1 cellular context compared by ENCODE assay signal in genomic region chr5:72847989-72848473, GRCh38.
TF ChIP-seq lines count a peak whose summit lies in the region.

No MANE protein-coding gene starts in this region.

TF ChIP-seq in HepG2, 621 proteins besides CTCF, POLR2A, EP300 and RAD21 (continued from another document and continues in another):
- TF ChIP-seq RERE (CRISPR knock-in tag; IDR thresholded peaks at IDR 0.05; ENCODE audit: low read depth), result no peak; the same call in 1 of the 2 replicates
- TF ChIP-seq PRDM10 (CRISPR knock-in tag; IDR thresholded peaks at IDR 0.05; ENCODE audit: low read depth), result no peak
- no peak for TF ChIP-seq ZNF24 (IDR thresholded peaks at IDR 0.05)
- peak; percentile 49; the same call in 1 of the 2 replicates for TF ChIP-seq ZNF441 (CRISPR knock-in tag; IDR thresholded peaks at IDR 0.05; ENCODE audit: borderline replicate concordance)
- no peak for TF ChIP-seq ZNF337 (CRISPR knock-in tag; IDR thresholded peaks at IDR 0.05; ENCODE audit: borderline replicate concordance, low read depth)
- TF ChIP-seq ZNF264 (CRISPR knock-in tag; IDR thresholded peaks at IDR 0.05), result peak; percentile 69
- 0 out of 2 replicates have a peak, but pooled peaks have one; percentile 29 for TF ChIP-seq RNF2 (conservative IDR thresholded peaks at IDR 0.05; ENCODE audit: low read depth)
- TF ChIP-seq MLXIP (CRISPR knock-in tag; IDR thresholded peaks at IDR 0.05; ENCODE audit: borderline replicate concordance), result 0 out of 2 replicates have a peak, but pooled peaks have one; percentile 76
- peak; percentile 54 for TF ChIP-seq FOXO1 (CRISPR knock-in tag; IDR thresholded peaks at IDR 0.05)
- no peak for TF ChIP-seq MATR3 (CRISPR knock-in tag; IDR thresholded peaks at IDR 0.05)
- TF ChIP-seq HES4 (CRISPR knock-in tag; IDR thresholded peaks at IDR 0.05; ENCODE audit: borderline replicate concordance), result peak; percentile 76
- TF ChIP-seq PLRG1 (conservative IDR thresholded peaks at IDR 0.05), result no peak
- no peak for TF ChIP-seq ATF7 (IDR thresholded peaks at IDR 0.05)
- no peak for TF ChIP-seq ATF7 (CRISPR knock-in tag; IDR thresholded peaks at IDR 0.05)
- peak; percentile 93 for TF ChIP-seq ASH2L (IDR thresholded peaks at IDR 0.05; ENCODE audit: insufficient read length, low read depth, low read length)
- peak; percentile 53 for TF ChIP-seq TBL1XR1 (IDR thresholded peaks at IDR 0.05; ENCODE audit: borderline replicate concordance, low read length, partially characterized antibody)
- TF ChIP-seq CEBPB (IDR thresholded peaks at IDR 0.05; ENCODE audit: borderline replicate concordance, low read depth, low read length), result peak; percentile 40; the same call in 1 of the 2 replicates
- TF ChIP-seq TEF (CRISPR knock-in tag; IDR thresholded peaks at IDR 0.05), result no peak
- TF ChIP-seq NKX3-1 (CRISPR knock-in tag; IDR thresholded peaks at IDR 0.05), result peak; percentile 91
- TF ChIP-seq CBFB (CRISPR knock-in tag; IDR thresholded peaks at IDR 0.05), result no peak
- no peak for TF ChIP-seq RNF219 (CRISPR knock-in tag; IDR thresholded peaks at IDR 0.05)
- TF ChIP-seq ZNF557 (CRISPR knock-in tag; IDR thresholded peaks at IDR 0.05), result 0 out of 2 replicates have a peak, but pooled peaks have one; percentile 36
- TF ChIP-seq MXD3 (CRISPR knock-in tag; IDR thresholded peaks at IDR 0.05), result peak; percentile 76; the same call in 1 of the 2 replicates
- TF ChIP-seq ZNF691 (CRISPR knock-in tag; IDR thresholded peaks at IDR 0.05; ENCODE audit: borderline replicate concordance, low read depth), result peak; percentile 36; the same call in 1 of the 2 replicates
- TF ChIP-seq TAF15 (IDR thresholded peaks at IDR 0.05; ENCODE audit: low read depth, low read length, poor library complexity, severe bottlenecking), result no peak
- TF ChIP-seq CC2D1A (CRISPR knock-in tag; IDR thresholded peaks at IDR 0.05), result no peak
- peak in 1 of 2 experiments; percentile 60; a peak in 1 of 4 replicates for TF ChIP-seq REST (IDR thresholded peaks at IDR 0.05; ENCODE audit: borderline replicate concordance in 1 of 2, low read depth in 1 of 2, low read length in 2 of 2)
- peak; percentile 66 for TF ChIP-seq AGO2 (optimal IDR thresholded peaks at IDR 0.05; ENCODE audit: low read depth, low read length)
- TF ChIP-seq ZNF639 (CRISPR knock-in tag; conservative IDR thresholded peaks at IDR 0.05), result peak; percentile 62; the same call in 1 of the 2 replicates
- peak; percentile 80; the same call in 1 of the 2 replicates for TF ChIP-seq ZNF607 (CRISPR knock-in tag; IDR thresholded peaks at IDR 0.05; ENCODE audit: borderline replicate concordance)
- TF ChIP-seq SAP130 (CRISPR knock-in tag; IDR thresholded peaks at IDR 0.05; ENCODE audit: low read depth), result peak; percentile 86
- TF ChIP-seq ZNF816 (CRISPR knock-in tag; IDR thresholded peaks at IDR 0.05; ENCODE audit: borderline replicate concordance), result 0 out of 2 replicates have a peak, but pooled peaks have one; percentile 63
- TF ChIP-seq ARNTL (CRISPR knock-in tag; IDR thresholded peaks at IDR 0.05), result no peak
- TF ChIP-seq ZNF552 (CRISPR knock-in tag; IDR thresholded peaks at IDR 0.05; ENCODE audit: borderline replicate concordance), result 0 out of 2 replicates have a peak, but pooled peaks have one; percentile 52
